16 cellular contexts compared by ENCODE assay signal in genomic region chr11:45869551-45869950, GRCh38. TPM values are rescaled to one million over a fixed set of nuclear protein-coding genes. Genes with fewer than 3 reads are reported as not detected.
DNase-seq lines count a peak whose midpoint lies in the region; ATAC-seq and TF ChIP-seq lines count a peak whose summit lies in the region.
"Had no signal": no experiment of that assay in that cellular context is flagged by ENCODE, and none has a peak within 500 bp of the region (broad histone marks: within the 10 kb centered on the region; RNA-seq: fewer than 3 reads in every experiment).

No MANE protein-coding gene starts in this region.

- no peak for TF ChIP-seq CTCF in coronary artery (IDR thresholded peaks at IDR 0.05)
- no peak for TF ChIP-seq CTCF in foreskin keratinocyte (conservative IDR thresholded peaks at IDR 0.05)

- no peak overlapping the region for H3K4me3 Mint-ChIP-seq in activated CD8-positive, alpha-beta memory T cell treated with anti-CD3 and anti-CD28 coated beads, Interleukin-2, amount 10 ng/mL, durations not matched to agents 7 days and 5 days
- H3K4me3 Mint-ChIP-seq: CD4-positive, alpha-beta memory T cell; GM23338; H9 had no signal

- DNase-seq in coronary artery (ENCODE audit: low spot score): peak; percentile 57
- peak; percentile 78 for DNase-seq in posterior vena cava (ENCODE audit: low spot score)
- DNase-seq in aorta: no peak
- DNase-seq in foreskin keratinocyte: no peak
- DNase-seq in activated CD8-positive, alpha-beta memory T cell treated with anti-CD3 and anti-CD28 coated beads, Interleukin-2, amount 10 ng/mL, durations not matched to agents 7 days and 5 days: no peak
- DNase-seq in DMS53 (lab: John Stamatoyannopoulos, UW): no peak
- DNase-seq: C1 segment of cervical spinal cord, Calu3, COR-L47, DND-41, H9 had no signal

- WGBS in aorta, 2 donors: 84% methylated on average over 12 of the region's 12 CpGs

- H3K4me3 ChIP-seq in coronary artery (no peak overlapping the region), aorta (ENCODE audit: low read length in 2 of 2) (no peak overlapping the region)
- H3K4me3 ChIP-seq: GM23338 had no signal

- CTCF ChIA-PET in activated CD8-positive, alpha-beta memory T cell treated with anti-CD3 and anti-CD28 coated beads, Interleukin-2, amount 10 ng/mL, durations not matched to agents 7 days and 5 days (lab: Charles Lee): no interaction called here

- H3K9me3 ChIP-seq in aorta (ENCODE audit: control insufficient read depth, low read length): no peaks in the 10 kb centered on the region

- no peaks in the 10 kb centered on the region for H3K4me1 ChIP-seq in aorta (ENCODE audit: control insufficient read depth in 1 of 2, insufficient read depth in 2 of 2, low read length in 2 of 2)
- peaks cover 8% of the 10 kb centered on the region for H3K4me1 ChIP-seq in foreskin keratinocyte

- no peak overlapping the region for H3K27ac Mint-ChIP-seq in activated CD8-positive, alpha-beta memory T cell treated with anti-CD3 and anti-CD28 coated beads, Interleukin-2, amount 10 ng/mL, durations not matched to agents 7 days and 5 days
- H3K27ac Mint-ChIP-seq: GM23338 had no signal

- H3K36me3 Mint-ChIP-seq in activated CD8-positive, alpha-beta memory T cell treated with anti-CD3 and anti-CD28 coated beads, Interleukin-2, amount 10 ng/mL, durations not matched to agents 7 days and 5 days: peaks cover 8% of the 10 kb centered on the region

- H3K27me3 Mint-ChIP-seq in activated CD8-positive, alpha-beta memory T cell treated with anti-CD3 and anti-CD28 coated beads, Interleukin-2, amount 10 ng/mL, durations not matched to agents 7 days and 5 days: no peaks in the 10 kb centered on the region
- H3K27me3 Mint-ChIP-seq: CD4-positive, alpha-beta memory T cell had no signal

- no peaks in the 10 kb centered on the region for H3K9me3 Mint-ChIP-seq in activated CD8-positive, alpha-beta memory T cell treated with anti-CD3 and anti-CD28 coated beads, Interleukin-2, amount 10 ng/mL, durations not matched to agents 7 days and 5 days (ENCODE audit: low read depth)
- H3K9me3 Mint-ChIP-seq: CD4-positive, alpha-beta memory T cell; GM23338; H9 had no signal

- no peaks in the 10 kb centered on the region for H3K27me3 ChIP-seq in aorta (ENCODE audit: control insufficient read depth in 1 of 2, insufficient read depth in 2 of 2, low read length in 1 of 2)
- no peaks in the 10 kb centered on the region for H3K27me3 ChIP-seq in foreskin keratinocyte

- H3K27ac ChIP-seq in coronary artery: no peak overlapping the region
- no peak overlapping the region for H3K27ac ChIP-seq in aorta (ENCODE audit: low read depth in 1 of 2, low read length in 2 of 2)
- no peak overlapping the region for H3K27ac ChIP-seq in foreskin keratinocyte

- intact Hi-C loops in posterior vena cava (cut with DNase I) (no loop called here), aorta (cut with DNase I) (no loop called here)

- peaks cover 0 to 35% of the 10 kb centered on the region in 2 donors for H3K36me3 ChIP-seq in aorta (ENCODE audit: control insufficient read depth in 1 of 2, insufficient read depth in 2 of 2, low read length in 1 of 2)

- ATAC-seq in aorta (ENCODE audit: low FRiP score): peak; percentile 8
- ATAC-seq in foreskin keratinocyte: no peak
- no peak for ATAC-seq in activated CD8-positive, alpha-beta memory T cell treated with anti-CD3 and anti-CD28 coated beads, Interleukin-2, amount 10 ng/mL, durations not matched to agents 7 days and 5 days
- ATAC-seq: GM23338, HCT116 had no signal

- no peaks in the 10 kb centered on the region for H3K4me1 Mint-ChIP-seq in activated CD8-positive, alpha-beta memory T cell treated with anti-CD3 and anti-CD28 coated beads, Interleukin-2, amount 10 ng/mL, durations not matched to agents 7 days and 5 days
- H3K4me1 Mint-ChIP-seq: CD4-positive, alpha-beta memory T cell had no signal

RNA-seq across cellular contexts. Expression of gene MAPK8IP1, which starts 15.9 kb away (rescaled TPM):
- total RNA-seq in posterior vena cava: 10 to 100 TPM in 1 of 2 donors, 1 to 10 TPM in 1; 8.5 to 10.9 TPM
- total RNA-seq in aorta: 1 to 10 TPM; 6.5 to 7.8 TPM
- polyA plus RNA-seq in aorta: 1 to 10 TPM; 1.6 to 5.5 TPM
- total RNA-seq in foreskin keratinocyte: 0.78 and 1.0 TPM in 2 replicates
- polyA plus RNA-seq in foreskin keratinocyte: 0.54 and 1.0 TPM in 2 replicates
- under 1 TPM; 0.42 to 0.73 TPM for total RNA-seq in activated CD8-positive, alpha-beta memory T cell treated with anti-CD3 and anti-CD28 coated beads, Interleukin-2, amount 10 ng/mL, durations not matched to agents 7 days and 5 days

RNA-seq across cellular contexts. Expression of gene CRY2, which starts 22.3 kb away (rescaled TPM):
- 10 to 100 TPM; 32.2 to 49.5 TPM for total RNA-seq in posterior vena cava
- 10 to 100 TPM; 32.6 to 54.1 TPM for total RNA-seq in aorta
- polyA plus RNA-seq in aorta: 10 to 100 TPM in 1 of 2 donors, 1 to 10 TPM in 1; 6.4 to 23.7 TPM
- 6.9 and 8.3 TPM in 2 replicates for total RNA-seq in foreskin keratinocyte
- 3.1 and 4.1 TPM in 2 replicates for polyA plus RNA-seq in foreskin keratinocyte
- 10 to 100 TPM; 22.5 to 23.3 TPM for total RNA-seq in activated CD8-positive, alpha-beta memory T cell treated with anti-CD3 and anti-CD28 coated beads, Interleukin-2, amount 10 ng/mL, durations not matched to agents 7 days and 5 days

RNA-seq across cellular contexts. Expression of gene FREY1, which starts 37.5 kb away (rescaled TPM):
- total RNA-seq in posterior vena cava: under 1 TPM in 1 of 2 donors, not detected in 1; 0.57 TPM
- under 1 TPM; 0.65 to 0.87 TPM for total RNA-seq in aorta
- polyA plus RNA-seq in aorta: not detected
- 0.14 and 0.31 TPM in 2 replicates for total RNA-seq in foreskin keratinocyte
- polyA plus RNA-seq in foreskin keratinocyte: 0.11 TPM in 2 replicates
- 1 to 10 TPM in 1 of 2 experiments, under 1 TPM in 1; 0.93 to 1.5 TPM for total RNA-seq in activated CD8-positive, alpha-beta memory T cell treated with anti-CD3 and anti-CD28 coated beads, Interleukin-2, amount 10 ng/mL, durations not matched to agents 7 days and 5 days
- total RNA-seq: H4 had no signal
- polyA plus RNA-seq: CD4-positive, alpha-beta memory T cell; GM23338 had no signal

RNA-seq across cellular contexts. Expression of gene PEX16, which starts 48.1 kb away (rescaled TPM):
- total RNA-seq in posterior vena cava (10 to 100 TPM; 13.3 to 18.8 TPM), aorta (10 to 100 TPM; 21.4 to 26.9 TPM), foreskin keratinocyte (20.4 and 20.7 TPM in 2 replicates)
- polyA plus RNA-seq in aorta (10 to 100 TPM; 17.3 to 49.7 TPM), foreskin keratinocyte (25.7 and 27.0 TPM in 2 replicates)
- 10 to 100 TPM; 45.9 to 53.9 TPM for total RNA-seq in activated CD8-positive, alpha-beta memory T cell treated with anti-CD3 and anti-CD28 coated beads, Interleukin-2, amount 10 ng/mL, durations not matched to agents 7 days and 5 days

RNA-seq across cellular contexts. Expression of gene LARGE2, which starts 52.9 kb away (rescaled TPM):
- not detected for total RNA-seq in posterior vena cava
- under 1 TPM in 1 of 2 donors, not detected in 1; 0.45 TPM for total RNA-seq in aorta
- polyA plus RNA-seq in aorta: not detected
- total RNA-seq in foreskin keratinocyte: 42.6 and 48.1 TPM in 2 replicates
- 57.7 and 65.8 TPM in 2 replicates for polyA plus RNA-seq in foreskin keratinocyte
- under 1 TPM; 0.54 to 0.64 TPM for total RNA-seq in activated CD8-positive, alpha-beta memory T cell treated with anti-CD3 and anti-CD28 coated beads, Interleukin-2, amount 10 ng/mL, durations not matched to agents 7 days and 5 days
- total RNA-seq: A172, H4 had no signal

Comparison
In these comparisons a context has a peak if more than half of its experiments do, and no peak if none do; other contexts are left out.
1. DNase-seq: peak in coronary artery (single experiment) and posterior vena cava (single experiment); none in aorta (0 of 2), foreskin keratinocyte (0 of 2), activated CD8-positive, alpha-beta memory T cell treated with anti-CD3 and anti-CD28 coated beads, Interleukin-2, amount 10 ng/mL, durations not matched to agents 7 days and 5 days (single experiment) and DMS53 (single experiment).